Comparison of ENCODE assay signal across 1 cellular context in the genomic region with DNA sequence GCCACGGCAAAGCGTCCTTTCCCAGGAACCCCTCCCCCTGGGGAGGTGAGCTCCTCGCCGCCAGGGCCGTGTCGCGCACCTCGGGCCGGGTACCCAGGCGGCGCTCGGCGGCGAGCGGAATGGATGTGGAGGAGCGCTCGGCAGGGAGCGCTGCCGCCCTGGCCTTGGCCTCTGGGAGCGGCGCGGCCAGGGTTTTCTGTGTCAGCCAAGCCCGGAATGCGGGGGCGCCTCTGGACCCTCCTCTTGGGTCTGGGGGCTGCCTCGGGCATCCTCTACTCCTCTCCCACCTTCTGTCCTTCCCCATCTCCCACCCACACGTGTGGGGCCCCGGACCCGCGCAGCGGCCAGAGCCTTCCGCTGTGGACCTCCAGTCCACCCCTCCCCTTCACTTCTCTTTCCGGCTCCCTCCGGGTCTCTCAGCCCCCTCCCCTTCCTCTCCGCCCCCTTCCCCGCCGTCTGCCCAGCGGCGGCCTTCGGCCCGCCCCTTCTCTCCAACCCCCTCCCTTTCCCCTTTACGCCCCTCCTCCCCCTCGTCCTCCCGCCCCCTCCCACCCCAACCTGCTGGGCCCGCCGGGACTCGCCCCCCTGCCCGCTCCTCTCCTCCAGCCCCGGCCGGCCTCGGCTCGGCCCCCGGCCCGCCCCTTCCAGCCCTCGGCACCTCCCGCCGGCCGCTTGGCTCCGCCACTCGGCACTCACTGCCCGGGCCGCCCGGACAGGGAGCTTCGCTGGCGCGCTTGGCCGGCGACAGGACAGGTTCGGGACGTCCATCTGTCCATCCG.
A peak's percentile ranks its signal among the peaks of the same experiment; 100 is the strongest.
TF ChIP-seq lines count a peak whose summit lies in the region.

A gene (plus strand): TSS at position 684 of the 779 bp plus-strand sequence. CDS start 129 bp downstream, outside the sequence.

TF ChIP-seq in K562, 482 proteins besides CTCF, POLR2A, EP300 and RAD21 (continued from another document and continues in another):
- TF ChIP-seq, protein P1, sequence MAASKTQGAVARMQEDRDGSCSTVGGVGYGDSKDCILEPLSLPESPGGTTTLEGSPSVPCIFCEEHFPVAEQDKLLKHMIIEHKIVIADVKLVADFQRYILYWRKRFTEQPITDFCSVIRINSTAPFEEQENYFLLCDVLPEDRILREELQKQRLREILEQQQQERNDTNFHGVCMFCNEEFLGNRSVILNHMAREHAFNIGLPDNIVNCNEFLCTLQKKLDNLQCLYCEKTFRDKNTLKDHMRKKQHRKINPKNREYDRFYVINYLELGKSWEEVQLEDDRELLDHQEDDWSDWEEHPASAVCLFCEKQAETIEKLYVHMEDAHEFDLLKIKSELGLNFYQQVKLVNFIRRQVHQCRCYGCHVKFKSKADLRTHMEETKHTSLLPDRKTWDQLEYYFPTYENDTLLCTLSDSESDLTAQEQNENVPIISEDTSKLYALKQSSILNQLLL (CRISPR knock-in tag; IDR thresholded peaks at IDR 0.05; ENCODE audit: borderline replicate concordance) = no peak
- no peak for TF ChIP-seq ARNT (IDR thresholded peaks at IDR 0.05)
- TF ChIP-seq TAF9B (IDR thresholded peaks at IDR 0.05; ENCODE audit: partially characterized antibody) = no peak
- no peak for TF ChIP-seq C11orf30 (IDR thresholded peaks at IDR 0.05; ENCODE audit: low read depth)
- no peak for TF ChIP-seq NCOR1 (IDR thresholded peaks at IDR 0.05)
- TF ChIP-seq, protein P2, sequence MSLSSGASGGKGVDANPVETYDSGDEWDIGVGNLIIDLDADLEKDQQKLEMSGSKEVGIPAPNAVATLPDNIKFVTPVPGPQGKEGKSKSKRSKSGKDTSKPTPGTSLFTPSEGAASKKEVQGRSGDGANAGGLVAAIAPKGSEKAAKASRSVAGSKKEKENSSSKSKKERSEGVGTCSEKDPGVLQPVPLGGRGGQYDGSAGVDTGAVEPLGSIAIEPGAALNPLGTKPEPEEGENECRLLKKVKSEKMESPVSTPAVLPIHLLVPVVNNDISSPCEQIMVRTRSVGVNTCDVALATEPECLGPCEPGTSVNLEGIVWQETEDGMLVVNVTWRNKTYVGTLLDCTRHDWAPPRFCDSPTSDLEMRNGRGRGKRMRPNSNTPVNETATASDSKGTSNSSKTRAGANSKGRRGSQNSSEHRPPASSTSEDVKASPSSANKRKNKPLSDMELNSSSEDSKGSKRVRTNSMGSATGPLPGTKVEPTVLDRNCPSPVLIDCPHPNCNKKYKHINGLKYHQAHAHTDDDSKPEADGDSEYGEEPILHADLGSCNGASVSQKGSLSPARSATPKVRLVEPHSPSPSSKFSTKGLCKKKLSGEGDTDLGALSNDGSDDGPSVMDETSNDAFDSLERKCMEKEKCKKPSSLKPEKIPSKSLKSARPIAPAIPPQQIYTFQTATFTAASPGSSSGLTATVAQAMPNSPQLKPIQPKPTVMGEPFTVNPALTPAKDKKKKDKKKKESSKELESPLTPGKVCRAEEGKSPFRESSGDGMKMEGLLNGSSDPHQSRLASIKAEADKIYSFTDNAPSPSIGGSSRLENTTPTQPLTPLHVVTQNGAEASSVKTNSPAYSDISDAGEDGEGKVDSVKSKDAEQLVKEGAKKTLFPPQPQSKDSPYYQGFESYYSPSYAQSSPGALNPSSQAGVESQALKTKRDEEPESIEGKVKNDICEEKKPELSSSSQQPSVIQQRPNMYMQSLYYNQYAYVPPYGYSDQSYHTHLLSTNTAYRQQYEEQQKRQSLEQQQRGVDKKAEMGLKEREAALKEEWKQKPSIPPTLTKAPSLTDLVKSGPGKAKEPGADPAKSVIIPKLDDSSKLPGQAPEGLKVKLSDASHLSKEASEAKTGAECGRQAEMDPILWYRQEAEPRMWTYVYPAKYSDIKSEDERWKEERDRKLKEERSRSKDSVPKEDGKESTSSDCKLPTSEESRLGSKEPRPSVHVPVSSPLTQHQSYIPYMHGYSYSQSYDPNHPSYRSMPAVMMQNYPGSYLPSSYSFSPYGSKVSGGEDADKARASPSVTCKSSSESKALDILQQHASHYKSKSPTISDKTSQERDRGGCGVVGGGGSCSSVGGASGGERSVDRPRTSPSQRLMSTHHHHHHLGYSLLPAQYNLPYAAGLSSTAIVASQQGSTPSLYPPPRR (CRISPR knock-in tag; IDR thresholded peaks at IDR 0.05; ENCODE audit: borderline replicate concordance) = no peak
- peak in 1 of 2 experiments; percentile 77; a peak in 1 of 4 replicates for TF ChIP-seq SRF (CRISPR knock-in tag; IDR thresholded peaks at IDR 0.05)
- no peak for TF ChIP-seq HEY1 (CRISPR knock-in tag; IDR thresholded peaks at IDR 0.05; ENCODE audit: borderline replicate concordance)
- peak; percentile 62; the same call in 1 of the 2 replicates for TF ChIP-seq STAG1 (CRISPR knock-in tag; IDR thresholded peaks at IDR 0.05; ENCODE audit: borderline replicate concordance)
- no peak for TF ChIP-seq NR2F6 (CRISPR knock-in tag; IDR thresholded peaks at IDR 0.05)
- TF ChIP-seq MCM7 (IDR thresholded peaks at IDR 0.05) = no peak
- no peak for TF ChIP-seq ZNF717 (CRISPR knock-in tag; IDR thresholded peaks at IDR 0.05)
- TF ChIP-seq NONO (IDR thresholded peaks at IDR 0.05; ENCODE audit: low read depth in 2 of 2, low read length in 1 of 2) = no peak
- TF ChIP-seq POLR2AphosphoS5 (IDR thresholded peaks at IDR 0.05; ENCODE audit: control insufficient read depth, insufficient read depth, low read depth, low read length) = no peak
- TF ChIP-seq NBN (IDR thresholded peaks at IDR 0.05; ENCODE audit: low read depth) = no peak
- TF ChIP-seq ZFP1 (CRISPR knock-in tag; IDR thresholded peaks at IDR 0.05) = no peak
- TF ChIP-seq SMAD3 (CRISPR knock-in tag; conservative IDR thresholded peaks at IDR 0.05) = no peak
- no peak for TF ChIP-seq CREB1 (IDR thresholded peaks at IDR 0.05)
- TF ChIP-seq CREB1 (CRISPR knock-in tag; IDR thresholded peaks at IDR 0.05) = peak; percentile 44; the same call in 1 of the 2 replicates
- TF ChIP-seq, protein P3, sequence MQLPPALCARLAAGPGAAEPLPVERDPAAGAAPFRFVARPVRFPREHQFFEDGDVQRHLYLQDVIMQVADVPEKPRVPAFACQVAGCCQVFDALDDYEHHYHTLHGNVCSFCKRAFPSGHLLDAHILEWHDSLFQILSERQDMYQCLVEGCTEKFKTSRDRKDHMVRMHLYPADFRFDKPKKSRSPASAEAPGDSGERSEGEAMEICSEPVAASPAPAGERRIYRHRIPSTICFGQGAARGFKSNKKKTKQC (CRISPR knock-in tag; IDR thresholded peaks at IDR 0.05) = no peak
- no peak for TF ChIP-seq TEAD4 (IDR thresholded peaks at IDR 0.05; ENCODE audit: low read length)
- TF ChIP-seq TEAD4 (CRISPR knock-in tag; IDR thresholded peaks at IDR 0.05; ENCODE audit: borderline replicate concordance) = no peak
- no peak for TF ChIP-seq TRIM24 (IDR thresholded peaks at IDR 0.05)
- TF ChIP-seq NR3C1 (CRISPR knock-in tag; IDR thresholded peaks at IDR 0.05) = no peak
- TF ChIP-seq, protein P4, sequence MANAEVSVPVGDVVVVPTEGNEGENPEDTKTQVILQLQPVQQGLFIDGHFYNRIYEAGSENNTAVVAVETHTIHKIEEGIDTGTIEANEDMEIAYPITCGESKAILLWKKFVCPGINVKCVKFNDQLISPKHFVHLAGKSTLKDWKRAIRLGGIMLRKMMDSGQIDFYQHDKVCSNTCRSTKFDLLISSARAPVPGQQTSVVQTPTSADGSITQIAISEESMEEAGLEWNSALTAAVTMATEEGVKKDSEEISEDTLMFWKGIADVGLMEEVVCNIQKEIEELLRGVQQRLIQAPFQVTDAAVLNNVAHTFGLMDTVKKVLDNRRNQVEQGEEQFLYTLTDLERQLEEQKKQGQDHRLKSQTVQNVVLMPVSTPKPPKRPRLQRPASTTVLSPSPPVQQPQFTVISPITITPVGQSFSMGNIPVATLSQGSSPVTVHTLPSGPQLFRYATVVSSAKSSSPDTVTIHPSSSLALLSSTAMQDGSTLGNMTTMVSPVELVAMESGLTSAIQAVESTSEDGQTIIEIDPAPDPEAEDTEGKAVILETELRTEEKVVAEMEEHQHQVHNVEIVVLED (CRISPR knock-in tag; IDR thresholded peaks at IDR 0.05) = no peak
- TF ChIP-seq, protein P5, sequence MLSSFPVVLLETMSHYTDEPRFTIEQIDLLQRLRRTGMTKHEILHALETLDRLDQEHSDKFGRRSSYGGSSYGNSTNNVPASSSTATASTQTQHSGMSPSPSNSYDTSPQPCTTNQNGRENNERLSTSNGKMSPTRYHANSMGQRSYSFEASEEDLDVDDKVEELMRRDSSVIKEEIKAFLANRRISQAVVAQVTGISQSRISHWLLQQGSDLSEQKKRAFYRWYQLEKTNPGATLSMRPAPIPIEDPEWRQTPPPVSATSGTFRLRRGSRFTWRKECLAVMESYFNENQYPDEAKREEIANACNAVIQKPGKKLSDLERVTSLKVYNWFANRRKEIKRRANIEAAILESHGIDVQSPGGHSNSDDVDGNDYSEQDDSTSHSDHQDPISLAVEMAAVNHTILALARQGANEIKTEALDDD (IDR thresholded peaks at IDR 0.05) = no peak
- TF ChIP-seq ZNF184 (CRISPR knock-in tag; IDR thresholded peaks at IDR 0.05) = no peak
- TF ChIP-seq, protein P6, sequence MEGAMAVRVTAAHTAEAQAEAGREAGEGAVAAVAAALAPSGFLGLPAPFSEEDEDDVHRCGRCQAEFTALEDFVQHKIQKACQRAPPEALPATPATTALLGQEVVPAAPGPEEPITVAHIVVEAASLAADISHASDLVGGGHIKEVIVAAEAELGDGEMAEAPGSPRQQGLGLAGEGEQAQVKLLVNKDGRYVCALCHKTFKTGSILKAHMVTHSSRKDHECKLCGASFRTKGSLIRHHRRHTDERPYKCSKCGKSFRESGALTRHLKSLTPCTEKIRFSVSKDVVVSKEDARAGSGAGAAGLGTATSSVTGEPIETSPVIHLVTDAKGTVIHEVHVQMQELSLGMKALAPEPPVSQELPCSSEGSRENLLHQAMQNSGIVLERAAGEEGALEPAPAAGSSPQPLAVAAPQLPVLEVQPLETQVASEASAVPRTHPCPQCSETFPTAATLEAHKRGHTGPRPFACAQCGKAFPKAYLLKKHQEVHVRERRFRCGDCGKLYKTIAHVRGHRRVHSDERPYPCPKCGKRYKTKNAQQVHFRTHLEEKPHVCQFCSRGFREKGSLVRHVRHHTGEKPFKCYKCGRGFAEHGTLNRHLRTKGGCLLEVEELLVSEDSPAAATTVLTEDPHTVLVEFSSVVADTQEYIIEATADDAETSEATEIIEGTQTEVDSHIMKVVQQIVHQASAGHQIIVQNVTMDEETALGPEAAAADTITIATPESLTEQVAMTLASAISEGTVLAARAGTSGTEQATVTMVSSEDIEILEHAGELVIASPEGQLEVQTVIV (CRISPR knock-in tag; IDR thresholded peaks at IDR 0.05; ENCODE audit: borderline replicate concordance) = no peak
- TF ChIP-seq, protein P7, sequence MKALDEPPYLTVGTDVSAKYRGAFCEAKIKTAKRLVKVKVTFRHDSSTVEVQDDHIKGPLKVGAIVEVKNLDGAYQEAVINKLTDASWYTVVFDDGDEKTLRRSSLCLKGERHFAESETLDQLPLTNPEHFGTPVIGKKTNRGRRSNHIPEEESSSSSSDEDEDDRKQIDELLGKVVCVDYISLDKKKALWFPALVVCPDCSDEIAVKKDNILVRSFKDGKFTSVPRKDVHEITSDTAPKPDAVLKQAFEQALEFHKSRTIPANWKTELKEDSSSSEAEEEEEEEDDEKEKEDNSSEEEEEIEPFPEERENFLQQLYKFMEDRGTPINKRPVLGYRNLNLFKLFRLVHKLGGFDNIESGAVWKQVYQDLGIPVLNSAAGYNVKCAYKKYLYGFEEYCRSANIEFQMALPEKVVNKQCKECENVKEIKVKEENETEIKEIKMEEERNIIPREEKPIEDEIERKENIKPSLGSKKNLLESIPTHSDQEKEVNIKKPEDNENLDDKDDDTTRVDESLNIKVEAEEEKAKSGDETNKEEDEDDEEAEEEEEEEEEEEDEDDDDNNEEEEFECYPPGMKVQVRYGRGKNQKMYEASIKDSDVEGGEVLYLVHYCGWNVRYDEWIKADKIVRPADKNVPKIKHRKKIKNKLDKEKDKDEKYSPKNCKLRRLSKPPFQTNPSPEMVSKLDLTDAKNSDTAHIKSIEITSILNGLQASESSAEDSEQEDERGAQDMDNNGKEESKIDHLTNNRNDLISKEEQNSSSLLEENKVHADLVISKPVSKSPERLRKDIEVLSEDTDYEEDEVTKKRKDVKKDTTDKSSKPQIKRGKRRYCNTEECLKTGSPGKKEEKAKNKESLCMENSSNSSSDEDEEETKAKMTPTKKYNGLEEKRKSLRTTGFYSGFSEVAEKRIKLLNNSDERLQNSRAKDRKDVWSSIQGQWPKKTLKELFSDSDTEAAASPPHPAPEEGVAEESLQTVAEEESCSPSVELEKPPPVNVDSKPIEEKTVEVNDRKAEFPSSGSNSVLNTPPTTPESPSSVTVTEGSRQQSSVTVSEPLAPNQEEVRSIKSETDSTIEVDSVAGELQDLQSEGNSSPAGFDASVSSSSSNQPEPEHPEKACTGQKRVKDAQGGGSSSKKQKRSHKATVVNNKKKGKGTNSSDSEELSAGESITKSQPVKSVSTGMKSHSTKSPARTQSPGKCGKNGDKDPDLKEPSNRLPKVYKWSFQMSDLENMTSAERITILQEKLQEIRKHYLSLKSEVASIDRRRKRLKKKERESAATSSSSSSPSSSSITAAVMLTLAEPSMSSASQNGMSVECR (CRISPR knock-in tag; IDR thresholded peaks at IDR 0.05) = no peak; the same call in 1 of the 2 replicates
- TF ChIP-seq, protein P8, sequence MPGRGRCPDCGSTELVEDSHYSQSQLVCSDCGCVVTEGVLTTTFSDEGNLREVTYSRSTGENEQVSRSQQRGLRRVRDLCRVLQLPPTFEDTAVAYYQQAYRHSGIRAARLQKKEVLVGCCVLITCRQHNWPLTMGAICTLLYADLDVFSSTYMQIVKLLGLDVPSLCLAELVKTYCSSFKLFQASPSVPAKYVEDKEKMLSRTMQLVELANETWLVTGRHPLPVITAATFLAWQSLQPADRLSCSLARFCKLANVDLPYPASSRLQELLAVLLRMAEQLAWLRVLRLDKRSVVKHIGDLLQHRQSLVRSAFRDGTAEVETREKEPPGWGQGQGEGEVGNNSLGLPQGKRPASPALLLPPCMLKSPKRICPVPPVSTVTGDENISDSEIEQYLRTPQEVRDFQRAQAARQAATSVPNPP (IDR thresholded peaks at IDR 0.05; ENCODE audit: borderline replicate concordance, insufficient read depth, insufficient read length) = no peak
- TF ChIP-seq MCM5 (IDR thresholded peaks at IDR 0.05; ENCODE audit: low read depth) = no peak
- TF ChIP-seq POLR2B (IDR thresholded peaks at IDR 0.05; ENCODE audit: low read depth, partially characterized antibody) = no peak
- TF ChIP-seq NEUROD1 (IDR thresholded peaks at IDR 0.05; ENCODE audit: borderline replicate concordance, low read depth, low read length, partially characterized antibody) = no peak
- peak; percentile 31; the same call in 1 of the 2 replicates for TF ChIP-seq HDAC2 (IDR thresholded peaks at IDR 0.05)
- TF ChIP-seq SMAD2 (IDR thresholded peaks at IDR 0.05; ENCODE audit: low read depth, low read length) = no peak
- no peak for TF ChIP-seq FOSL1 (tag; conservative IDR thresholded peaks at IDR 0.05)
- no peak for TF ChIP-seq SRSF9 (IDR thresholded peaks at IDR 0.05; ENCODE audit: borderline replicate concordance, low read depth, low read length)
- no peak for TF ChIP-seq ZNF507 (tag; conservative IDR thresholded peaks at IDR 0.05)
- TF ChIP-seq, protein P9, sequence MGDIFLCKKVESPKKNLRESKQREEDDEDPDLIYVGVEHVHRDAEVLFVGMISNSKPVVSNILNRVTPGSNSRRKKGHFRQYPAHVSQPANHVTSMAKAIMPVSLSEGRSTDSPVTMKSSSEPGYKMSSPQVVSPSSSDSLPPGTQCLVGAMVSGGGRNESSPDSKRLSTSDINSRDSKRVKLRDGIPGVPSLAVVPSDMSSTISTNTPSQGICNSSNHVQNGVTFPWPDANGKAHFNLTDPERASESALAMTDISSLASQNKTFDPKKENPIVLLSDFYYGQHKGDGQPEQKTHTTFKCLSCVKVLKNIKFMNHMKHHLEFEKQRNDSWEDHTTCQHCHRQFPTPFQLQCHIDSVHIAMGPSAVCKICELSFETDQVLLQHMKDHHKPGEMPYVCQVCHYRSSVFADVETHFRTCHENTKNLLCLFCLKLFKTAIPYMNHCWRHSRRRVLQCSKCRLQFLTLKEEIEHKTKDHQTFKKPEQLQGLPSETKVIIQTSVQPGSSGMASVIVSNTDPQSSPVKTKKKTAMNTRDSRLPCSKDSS (IDR thresholded peaks at IDR 0.05; ENCODE audit: low read depth, partially characterized antibody) = no peak
- no peak for TF ChIP-seq GATA2 (CRISPR knock-in tag; IDR thresholded peaks at IDR 0.05)
- TF ChIP-seq ZNF140 (CRISPR knock-in tag; IDR thresholded peaks at IDR 0.05) = no peak
